18 cellular contexts compared by ENCODE assay signal in genomic region chr11:4480577-4481539, GRCh38. TPM values are rescaled to one million over a fixed set of nuclear protein-coding genes. Genes with fewer than 3 reads are reported as not detected.
DNase-seq lines count a peak whose midpoint lies in the region; ATAC-seq lines count a peak whose summit lies in the region.
"Had no signal": no experiment of that assay in that cellular context is flagged by ENCODE, and none has a peak within 500 bp of the region (broad histone marks: within the 10 kb centered on the region; RNA-seq: fewer than 3 reads in every experiment).

No MANE protein-coding gene starts in this region.

- ATAC-seq in GM18867 (IDR thresholded peaks at IDR 0.05; ENCODE audit: unreplicated experiment), result no peak

- peak; percentile 26 for DNase-seq in AG08395 (ENCODE audit: low spot score)
- peak; percentile 36 for DNase-seq in GM03348 (ENCODE audit: low spot score)
- peak; percentile 58 for DNase-seq in UCSD-AML1 (lab: John Stamatoyannopoulos, UW; ENCODE audit: unreplicated experiment)
- DNase-seq in glomerular endothelial cell (ENCODE audit: extremely low read depth, low read depth, low spot score), result peak; percentile 10
- no peak for DNase-seq in NCI-H524 treated with DMSO at 0.1 percent for 48 hours (lab: John Stamatoyannopoulos, UW)
- no peak for DNase-seq in NCI-H1436 treated with DMSO at 0.1 percent for 48 hours (lab: John Stamatoyannopoulos, UW)
- no peak for DNase-seq in HT-29 (ENCODE audit: low spot score)
- DNase-seq: activated CD4-positive, CD25-positive, alpha-beta regulatory T cell treated with anti-CD3 and anti-CD28 coated beads, Interleukin-2, amount 50 U/mL, for 72 hours; activated naive CD4-positive, alpha-beta T cell; CD8-positive, alpha-beta memory T cell; effector CD8-positive, alpha-beta T cell; hippocampal formation; mesenchymal stem cell; NCI-H1092; NCI-H524; SJCRH30; stomach had no signal

RNA-seq across cellular contexts. Expression of gene OR52K1, which starts 1.6 kb away (rescaled TPM):
- not detected in 2 replicates for total RNA-seq in glomerular endothelial cell
- not detected in 2 replicates for total RNA-seq in HT-29 (2014; rRNA removed; shearing (Covaris generic))
- total RNA-seq: CD8-positive, alpha-beta memory T cell; SJCRH30; stomach had no signal

RNA-seq across cellular contexts. Expression of gene OR52K2, which starts 31.8 kb away (rescaled TPM):
- not detected in 2 replicates for total RNA-seq in glomerular endothelial cell
- total RNA-seq in HT-29 (2014; rRNA removed; shearing (Covaris generic)), result not detected in 2 replicates
- total RNA-seq: CD8-positive, alpha-beta memory T cell; SJCRH30; stomach had no signal

Comparison
In these comparisons a context has a peak if more than half of its experiments do, and no peak if none do; other contexts are left out.
1. DNase-seq: peak in AG08395 (single experiment), GM03348 (single experiment), UCSD-AML1 (single experiment) and glomerular endothelial cell (single experiment); none in NCI-H524 treated with DMSO at 0.1 percent for 48 hours (single experiment), NCI-H1436 treated with DMSO at 0.1 percent for 48 hours (single experiment) and HT-29 (single experiment).